ENCODE assay signal across 14 cellular contexts in genomic region chr2:30679416-30680088, GRCh38.
DNase-seq lines count a peak whose midpoint lies in the region; ATAC-seq and TF ChIP-seq lines count a peak whose summit lies in the region.
"Had no signal": no experiment of that assay in that cellular context is flagged by ENCODE, and none has a peak within 500 bp of the region (broad histone marks: within the 10 kb centered on the region; RNA-seq: fewer than 3 reads in every experiment).

No MANE protein-coding gene starts in this region.

- no peaks in the 10 kb centered on the region for H3K27me3 ChIP-seq in esophagus muscularis mucosa

- no peaks in the 10 kb centered on the region for H3K4me1 ChIP-seq in esophagus muscularis mucosa
- H3K4me1 ChIP-seq: A549 had no signal

- no peak for TF ChIP-seq CTCF in esophagus muscularis mucosa (IDR thresholded peaks at IDR 0.05)

- no peaks in the 10 kb centered on the region for H3K9me3 ChIP-seq in esophagus muscularis mucosa
- H3K9me3 ChIP-seq: A549, neutrophil had no signal

- TF ChIP-seq POLR2A in esophagus muscularis mucosa (IDR thresholded peaks at IDR 0.05; ENCODE audit: low read depth) = no peak

- H3K36me3 Mint-ChIP-seq in activated T-helper 1 cell treated with anti-CD3 and anti-CD28 coated beads, Interleukin-12 subunit alpha, Interleukin-12 subunit beta, Interleukin-2, Interleukin-4 antibody, amounts not matched to agents 30 ng/mL and 10 ng/mL and 1 ng/mL, durations not matched to agents 14 hours and 24 hours and 36 hours (ENCODE audit: low read depth) = no peaks in the 10 kb centered on the region
- H3K36me3 Mint-ChIP-seq: activated naive CD8-positive, alpha-beta T cell had no signal

- no peak overlapping the region for H3K4me3 Mint-ChIP-seq in activated T-helper 1 cell treated with anti-CD3 and anti-CD28 coated beads, Interleukin-12 subunit alpha, Interleukin-12 subunit beta, Interleukin-2, Interleukin-4 antibody, amounts not matched to agents 30 ng/mL and 10 ng/mL and 1 ng/mL, durations not matched to agents 14 hours and 24 hours and 36 hours
- H3K4me3 Mint-ChIP-seq: activated B cell treated with CpG ODN at 0.5 μM for 24 hours; activated naive CD8-positive, alpha-beta T cell had no signal

- ATAC-seq in GM18520 (IDR thresholded peaks at IDR 0.05; ENCODE audit: unreplicated experiment) = no peak

- H3K9me3 Mint-ChIP-seq in activated T-helper 1 cell treated with anti-CD3 and anti-CD28 coated beads, Interleukin-12 subunit alpha, Interleukin-12 subunit beta, Interleukin-2, Interleukin-4 antibody, amounts not matched to agents 30 ng/mL and 10 ng/mL and 1 ng/mL, durations not matched to agents 14 hours and 24 hours and 36 hours = no peaks in the 10 kb centered on the region
- H3K9me3 Mint-ChIP-seq: activated B cell treated with CpG ODN at 0.5 μM for 24 hours had no signal

- H3K27ac Mint-ChIP-seq in activated T-helper 1 cell treated with anti-CD3 and anti-CD28 coated beads, Interleukin-12 subunit alpha, Interleukin-12 subunit beta, Interleukin-2, Interleukin-4 antibody, amounts not matched to agents 30 ng/mL and 10 ng/mL and 1 ng/mL, durations not matched to agents 14 hours and 24 hours and 36 hours = no peak overlapping the region
- H3K27ac Mint-ChIP-seq: activated B cell treated with CpG ODN at 0.5 μM for 24 hours; activated naive CD8-positive, alpha-beta T cell had no signal

- H3K4me1 Mint-ChIP-seq in activated T-helper 1 cell treated with anti-CD3 and anti-CD28 coated beads, Interleukin-12 subunit alpha, Interleukin-12 subunit beta, Interleukin-2, Interleukin-4 antibody, amounts not matched to agents 30 ng/mL and 10 ng/mL and 1 ng/mL, durations not matched to agents 14 hours and 24 hours and 36 hours (ENCODE audit: low read depth) = no peaks in the 10 kb centered on the region

- TF ChIP-seq EP300 in esophagus muscularis mucosa (IDR thresholded peaks at IDR 0.05) = no peak

- intact Hi-C loops in esophagus muscularis mucosa (cut with DNase I) = no loop called here
- intact Hi-C loops in activated T-helper 1 cell treated with anti-CD3 and anti-CD28 coated beads, Interleukin-12 subunit alpha, Interleukin-12 subunit beta, Interleukin-2, Interleukin-4 antibody, amounts not matched to agents 30 ng/mL and 10 ng/mL and 1 ng/mL, durations not matched to agents 14 hours and 24 hours and 36 hours (cut with micrococcal nuclease) = no loop called here

- WGBS in esophagus muscularis mucosa = 84% methylated on average over 12 of the region's 12 CpGs

- no peak overlapping the region for H3K4me3 ChIP-seq in esophagus muscularis mucosa
- H3K4me3 ChIP-seq: A549 had no signal

- H3K27me3 Mint-ChIP-seq in activated T-helper 1 cell treated with anti-CD3 and anti-CD28 coated beads, Interleukin-12 subunit alpha, Interleukin-12 subunit beta, Interleukin-2, Interleukin-4 antibody, amounts not matched to agents 30 ng/mL and 10 ng/mL and 1 ng/mL, durations not matched to agents 14 hours and 24 hours and 36 hours (ENCODE audit: insufficient read depth) = peaks cover 8% of the 10 kb centered on the region
- H3K27me3 Mint-ChIP-seq: activated B cell treated with CpG ODN at 0.5 μM for 24 hours had no signal

- peak; percentile 18 for DNase-seq in NCI-H1436 (lab: John Stamatoyannopoulos, UW)
- DNase-seq in NCI-H1436 treated with DMSO at 0.1 percent for 48 hours (lab: John Stamatoyannopoulos, UW) = no peak
- peak; percentile 56 for DNase-seq in NCI-H2196 treated with DMSO at 0.1 percent for 48 hours (lab: John Stamatoyannopoulos, UW; ENCODE audit: unreplicated experiment)
- peak; percentile 89 for DNase-seq in esophagus muscularis mucosa (ENCODE audit: extremely low spot score)
- peak; percentile 82 for DNase-seq in occipital lobe (lab: John Stamatoyannopoulos, UW)
- DNase-seq in activated T-helper 1 cell treated with anti-CD3 and anti-CD28 coated beads, Interleukin-12 subunit alpha, Interleukin-12 subunit beta, Interleukin-2, Interleukin-4 antibody, amounts not matched to agents 30 ng/mL and 10 ng/mL and 1 ng/mL, durations not matched to agents 14 hours and 24 hours and 36 hours (ENCODE audit: low spot score) = no peak
- no peak for DNase-seq in epidermal melanocyte (ENCODE audit: insufficient read length, low spot score)
- DNase-seq: activated B cell treated with CpG ODN at 0.5 μM for 24 hours, H7, NCI-H1048 had no signal

- H3K27ac ChIP-seq in esophagus muscularis mucosa (replicated peaks in 1 of 4) = no peak overlapping the region
- H3K27ac ChIP-seq: A549, neutrophil had no signal

- H3K36me3 ChIP-seq in esophagus muscularis mucosa = no peaks in the 10 kb centered on the region
- H3K36me3 ChIP-seq: neutrophil had no signal

Comparison
In these comparisons a context has a peak if more than half of its experiments do, and no peak if none do; other contexts are left out.
1. DNase-seq: peak in NCI-H1436 (single experiment), NCI-H2196 treated with DMSO at 0.1 percent for 48 hours (single experiment), esophagus muscularis mucosa (single experiment) and occipital lobe (single experiment); none in NCI-H1436 treated with DMSO at 0.1 percent for 48 hours (single experiment), activated T-helper 1 cell treated with anti-CD3 and anti-CD28 coated beads, Interleukin-12 subunit alpha, Interleukin-12 subunit beta, Interleukin-2, Interleukin-4 antibody, amounts not matched to agents 30 ng/mL and 10 ng/mL and 1 ng/mL, durations not matched to agents 14 hours and 24 hours and 36 hours (single experiment) and epidermal melanocyte (single experiment).